ENCODE assay signal across 8 cellular contexts in the genomic region with DNA sequence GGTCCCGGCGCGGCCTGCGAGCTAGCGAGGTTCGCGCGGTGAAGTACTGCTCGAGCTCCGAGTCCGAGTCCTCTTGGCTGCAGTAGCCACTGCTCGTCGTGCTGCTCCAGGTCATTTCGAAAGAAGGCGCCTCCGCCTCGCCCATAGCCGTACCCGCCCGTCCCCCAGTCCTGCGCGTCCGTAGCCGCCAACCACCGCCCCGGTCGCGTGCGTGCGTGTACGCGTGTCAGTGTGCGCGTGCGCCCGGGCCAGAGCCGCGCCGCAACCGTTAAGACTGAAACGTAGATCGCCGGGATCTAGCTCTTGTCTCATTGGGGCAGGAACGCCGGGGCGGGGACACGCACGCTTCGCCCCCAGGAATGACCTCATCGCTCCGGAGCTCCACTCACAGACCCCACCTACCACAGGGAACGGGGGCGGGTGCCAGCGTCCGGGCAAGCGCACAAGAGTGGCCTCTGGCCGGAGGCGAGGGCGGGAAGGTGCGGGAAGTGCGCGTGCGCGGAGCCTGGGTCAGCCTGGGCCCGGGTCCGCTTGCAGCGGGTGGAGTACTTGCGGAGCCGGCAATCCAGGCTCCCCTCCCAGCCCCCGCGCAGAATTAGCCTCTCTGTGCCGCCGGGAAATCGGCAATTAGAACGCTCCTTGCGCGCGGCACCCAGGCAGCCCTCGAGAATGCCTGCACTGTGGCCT. TPM values are rescaled to one million over a fixed set of nuclear protein-coding genes. Genes with fewer than 3 reads are reported as not detected.
DNase-seq lines count a peak whose midpoint lies in the region; ATAC-seq, FAIRE-seq and TF ChIP-seq lines count a peak whose summit lies in the region.

No MANE protein-coding gene starts in this region.

- peaks cover 0 to 4% (median 0%) of the 10 kb centered on the region in 9 donors for H3K27me3 ChIP-seq in heart left ventricle
- no peaks in the 10 kb centered on the region for H3K27me3 ChIP-seq in upper lobe of left lung

- peak; percentile 85 for ATAC-seq in HG02840 (IDR thresholded peaks at IDR 0.05; ENCODE audit: low FRiP score, unreplicated experiment)
- peak; percentile 85 to 90 (median 86) for ATAC-seq in heart left ventricle
- ATAC-seq in upper lobe of left lung (ENCODE audit: low FRiP score in 2 of 2) = peak; percentile 93 to 94

- H3K36me3 ChIP-seq in heart left ventricle (peaks cover 0 to 25% (median 2%) of the 10 kb centered on the region in 9 donors), upper lobe of left lung (peaks cover 0 to 3% (median under 1%) of the 10 kb centered on the region in 4 donors)

- H3K4me1 ChIP-seq in heart left ventricle (peaks cover 13 to 88% (median 72%) of the 10 kb centered on the region in 12 donors), upper lobe of left lung (peaks cover 64 to 88% (median 75%) of the 10 kb centered on the region in 4 donors)

- H3K9me3 ChIP-seq in heart left ventricle (no peaks in the 10 kb centered on the region), upper lobe of left lung (no peaks in the 10 kb centered on the region)

- intact Hi-C loops in heart left ventricle (cut with DNase I) (loop anchor here in 1 of 10 donors (1.0 kb wide), 1 partner anchor 34 kb away; the partner anchor contains the start of gene HYAL1), posterior cingulate gyrus (cut with DNase I) (no loop called here)

- FAIRE-seq in GM12892 (lab: Jason Lieb, UNC) = peak; percentile 98

- TF ChIP-seq POLR2A in GM12892 (IDR thresholded peaks at IDR 0.05; ENCODE audit: low read depth, low read length) = peak; percentile 69; the same call in 1 of the 2 replicates
- TF ChIP-seq POLR2A in heart left ventricle (IDR thresholded peaks at IDR 0.05) = peak; percentile 64 to 93
- TF ChIP-seq POLR2A in upper lobe of left lung (IDR thresholded peaks at IDR 0.05) = peak; percentile 71 to 95 (median 76)

- H3K4me3 ChIP-seq in heart left ventricle (peak overlapping the region; percentile 70 to 97 (median 92)), upper lobe of left lung (peak overlapping the region; percentile 71 to 84 (median 74))

- WGBS in adipose tissue, 3 donors = 0% methylated on average over 70 to 79 of the region's 79 CpGs
- 0 to 3% (median 1%) methylated on average over 31 to 79 of the region's 79 CpGs for WGBS in heart left ventricle, 4 donors
- 0% methylated on average over 54 of the region's 79 CpGs; no CpG with 5 or more reads in 1 of the 2 donors for WGBS in upper lobe of left lung, 2 donors

- DNase-seq in GM12892 (ENCODE audit: insufficient read length) = peak; percentile 98
- peak; percentile 85 for DNase-seq in NCI-H1436 (lab: John Stamatoyannopoulos, UW)
- DNase-seq in SW480 (ENCODE audit: low spot score) = peak; percentile 99
- DNase-seq in heart left ventricle = peak; percentile 100
- peak; percentile 95 to 100 (median 99) for DNase-seq in posterior cingulate gyrus
- DNase-seq in upper lobe of left lung = peak; percentile 99 to 100

- peak in 1 of 4 donors; percentile 39 for TF ChIP-seq EP300 in upper lobe of left lung (IDR thresholded peaks at IDR 0.05)

- no peak for TF ChIP-seq CTCF in heart left ventricle (IDR thresholded peaks at IDR 0.05)
- TF ChIP-seq CTCF in upper lobe of left lung (IDR thresholded peaks at IDR 0.05) = no peak

- H3K27ac ChIP-seq in adipose tissue (ENCODE audit: low read depth, low read length) = peak overlapping the region; percentile 98
- H3K27ac ChIP-seq in heart left ventricle = peak overlapping the region; percentile 92 to 100 (median 98)
- H3K27ac ChIP-seq in upper lobe of left lung = peak overlapping the region; percentile 92 to 99 (median 96)

RNA-seq across cellular contexts. Expression of gene RASSF1, which starts 3.3 kb away (rescaled TPM):
- 30.1 TPM for polyA plus RNA-seq in GM12892 (2012; ENCODE audit: missing spikeins)
- polyA plus RNA-seq in adipose tissue = 10 to 100 TPM; 39.4 to 44.6 (median 43.7) TPM
- total RNA-seq in heart left ventricle = 10 to 100 TPM in 7 of 9 donors, 1 to 10 TPM in 2; 7.9 to 25.5 (median 11.4) TPM
- 10 to 100 TPM; 14.2 to 58.6 TPM for polyA plus RNA-seq in heart left ventricle
- total RNA-seq in upper lobe of left lung = 10 to 100 TPM; 42.7 to 78.9 (median 47.7) TPM

RNA-seq across cellular contexts. Expression of gene ZMYND10, which starts 8.2 kb away (rescaled TPM):
- 0.76 TPM for polyA plus RNA-seq in GM12892 (2012; ENCODE audit: missing spikeins)
- polyA plus RNA-seq in adipose tissue (1 to 10 TPM in 1 of 3 donors, under 1 TPM in 1, not detected in 1; 0.28 to 1.1 TPM), heart left ventricle (under 1 TPM; 0.15 to 0.29 TPM)
- total RNA-seq in heart left ventricle (1 to 10 TPM in 2 of 9 donors, under 1 TPM in 2, not detected in 5; 0.49 to 1.4 (median 1.0) TPM), upper lobe of left lung (10 to 100 TPM in 5 of 6 donors, 1 to 10 TPM in 1; 3.1 to 98.7 (median 31.5) TPM)

RNA-seq across cellular contexts. Expression of gene TUSC2, which starts 9.3 kb away (rescaled TPM):
- 17.0 TPM for polyA plus RNA-seq in GM12892 (2012; ENCODE audit: missing spikeins)
- polyA plus RNA-seq in adipose tissue (10 to 100 TPM; 26.3 to 56.5 (median 31.2) TPM), heart left ventricle (10 to 100 TPM; 27.6 to 68.1 TPM)
- total RNA-seq in heart left ventricle (10 to 100 TPM; 24.5 to 34.9 (median 29.0) TPM), upper lobe of left lung (10 to 100 TPM; 16.8 to 36.1 (median 25.0) TPM)

RNA-seq across cellular contexts. Expression of gene NPRL2, which starts 13.3 kb away (rescaled TPM):
- polyA plus RNA-seq in GM12892 (2012; ENCODE audit: missing spikeins) = 30.4 TPM
- polyA plus RNA-seq in adipose tissue (10 to 100 TPM; 13.1 to 23.9 (median 14.5) TPM), heart left ventricle (10 to 100 TPM; 14.4 to 19.0 TPM)
- total RNA-seq in heart left ventricle (10 to 100 TPM; 12.0 to 18.4 (median 15.3) TPM), upper lobe of left lung (10 to 100 TPM; 15.0 to 41.9 (median 17.3) TPM)

RNA-seq across cellular contexts. Expression of gene CYB561D2, which starts 13.3 kb away (rescaled TPM):
- 11.5 TPM for polyA plus RNA-seq in GM12892 (2012; ENCODE audit: missing spikeins)
- 10 to 100 TPM; 13.2 to 25.3 (median 19.7) TPM for polyA plus RNA-seq in adipose tissue
- 10 to 100 TPM in 2 of 9 donors, 1 to 10 TPM in 7; 4.9 to 16.5 (median 7.8) TPM for total RNA-seq in heart left ventricle
- 10 to 100 TPM in 1 of 2 donors, 1 to 10 TPM in 1; 6.7 to 18.6 TPM for polyA plus RNA-seq in heart left ventricle
- total RNA-seq in upper lobe of left lung = 10 to 100 TPM; 13.2 to 35.4 (median 26.8) TPM

Comparison
In these comparisons a context has a peak if more than half of its experiments do, and no peak if none do; other contexts are left out.
1. Peak in every context shown above with its lines: DNase-seq, ATAC-seq, H3K4me3 ChIP-seq and H3K27ac ChIP-seq.